Comparison of ENCODE assay signal across 28 cellular contexts in genomic region chr2:46158661-46159060, GRCh38.
"Had no signal": no experiment of that assay in that cellular context is flagged by ENCODE, and none has a peak within 500 bp of the region (broad histone marks: within the 10 kb centered on the region; RNA-seq: fewer than 3 reads in every experiment).

No MANE protein-coding gene starts in this region.

- H3K27me3 ChIP-seq: ascending aorta, cardiac muscle cell had no signal

- ATAC-seq: activated CD8-positive, alpha-beta memory T cell treated with anti-CD3 and anti-CD28 coated beads, Interleukin-2, amount 10 ng/mL, durations not matched to agents 7 days and 5 days; activated CD8-positive, alpha-beta T cell treated with anti-CD3 and anti-CD28 coated beads, Interleukin-2, amount 10 ng/mL, durations not matched to agents 7 days and 5 days; activated naive CD8-positive, alpha-beta T cell treated with anti-CD3 and anti-CD28 coated beads, Interleukin-2, amount 50 U/mL, for 24 hours had no signal

- H3K27ac ChIP-seq: cardiac muscle cell, VCaP had no signal

- H3K36me3 ChIP-seq: ascending aorta, cardiac muscle cell had no signal

- DNase-seq: activated B cell treated with CpG ODN at 0.5 μM for 24 hours; activated CD4-positive, alpha-beta memory T cell treated with anti-CD3 and anti-CD28 coated beads, Interleukin-2, amount 10 ng/mL, durations not matched to agents 7 days and 5 days; activated CD4-positive, alpha-beta T cell treated with anti-CD3 and anti-CD28 coated beads for 4 hours; activated CD4-positive, alpha-beta T cell treated with anti-CD3 and anti-CD28 coated beads, Interleukin-2, amount 10 ng/mL, durations not matched to agents 24 days and 14 days; activated CD4-positive, alpha-beta T cell treated with anti-CD3 and anti-CD28 coated beads, Interleukin-2, amount 50 U/mL, for 1 hour; activated CD4-positive, alpha-beta T cell treated with anti-CD3 and anti-CD28 coated beads, Interleukin-2, amount 50 U/mL, for 48 hours; activated CD4-positive, CD25-positive, alpha-beta regulatory T cell treated with anti-CD3 and anti-CD28 coated beads, Interleukin-2, amount 50 U/mL, for 72 hours; activated CD8-positive, alpha-beta memory T cell treated with anti-CD3 and anti-CD28 coated beads for 24 hours; activated CD8-positive, alpha-beta memory T cell treated with anti-CD3 and anti-CD28 coated beads, Interleukin-2, amount 10 ng/mL, durations not matched to agents 7 days and 5 days; activated CD8-positive, alpha-beta memory T cell treated with anti-CD3 and anti-CD28 coated beads, Interleukin-2, amount 50 U/mL, for 48 hours; activated CD8-positive, alpha-beta T cell treated with anti-CD3 and anti-CD28 coated beads, Interleukin-2, amount 10 ng/mL, durations not matched to agents 7 days and 5 days; activated effector memory CD4-positive, alpha-beta T cell treated with Interleukin-2 at 50 U/mL for 16 hours; activated gamma-delta T cell; activated naive CD4-positive, alpha-beta T cell treated with anti-CD3 and anti-CD28 coated beads, Interleukin-2, amount 10 ng/mL, durations not matched to agents 7 days and 5 days; activated naive CD4-positive, alpha-beta T cell treated with Interleukin-2 at 50 U/mL for 16 hours; activated naive CD8-positive, alpha-beta T cell treated with anti-CD3 and anti-CD28 coated beads, Interleukin-2, amount 10 ng/mL, durations not matched to agents 7 days and 5 days; activated naive CD8-positive, alpha-beta T cell treated with anti-CD3 and anti-CD28 coated beads, Interleukin-2, amount 50 U/mL, for 24 hours; activated T-cell treated with anti-CD3 and anti-CD28 coated beads, Interleukin-2, amount 50 U/mL, for 24 hours; activated T-cell treated with anti-CD3 and anti-CD28 coated beads, Interleukin-2, amount 50 U/mL, for 48 hours; amygdala; anterior cingulate cortex; caudate nucleus; cerebellar nuclear complex; T-helper 2 cell; T-helper 9 cell had no signal

- H3K9me3 ChIP-seq: ascending aorta had no signal

- H3K4me3 ChIP-seq: ascending aorta, cardiac muscle cell had no signal
